Comparison of ENCODE assay signal across 21 cellular contexts in the genomic region with DNA sequence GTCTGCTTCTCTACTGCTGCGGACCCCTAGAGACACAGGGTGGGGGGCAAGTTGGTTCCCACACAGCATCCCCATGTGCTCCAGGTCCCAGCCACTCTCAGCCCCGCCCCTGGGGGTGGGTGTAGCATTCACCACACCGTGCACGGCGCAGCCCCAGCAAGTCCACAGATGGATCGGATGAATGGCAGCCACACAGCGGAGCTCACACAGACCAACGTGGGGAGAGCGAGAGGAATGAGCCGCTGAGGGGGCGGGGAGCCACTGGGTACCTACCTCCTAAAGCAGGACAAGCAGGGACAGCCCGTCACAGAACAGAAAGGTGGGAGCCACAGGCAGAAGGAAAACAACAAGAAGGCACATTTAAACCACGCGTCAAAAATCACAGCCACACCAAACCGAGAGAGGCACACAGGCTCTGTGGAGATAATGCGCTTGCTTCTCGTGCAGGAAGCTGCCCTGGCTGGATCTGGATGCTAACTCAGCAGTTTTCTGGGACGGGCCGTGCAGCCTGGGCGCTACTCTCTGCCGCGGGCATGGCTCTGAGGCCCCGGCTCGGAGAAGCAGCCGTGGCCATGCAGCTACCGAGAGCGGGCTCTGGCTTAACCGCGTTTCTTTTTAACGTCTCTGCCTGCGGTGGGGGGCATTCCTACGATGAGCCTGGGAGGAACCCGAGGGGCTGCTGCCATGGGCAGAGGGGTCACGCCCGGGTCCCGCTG.
A peak's percentile ranks its signal among the peaks of the same experiment; 100 is the strongest.
DNase-seq lines count a peak whose midpoint lies in the region; ATAC-seq, FAIRE-seq and TF ChIP-seq lines count a peak whose summit lies in the region.
"Had no signal": no experiment of that assay in that cellular context is flagged by ENCODE, and none has a peak within 500 bp of the region (broad histone marks: within the 10 kb centered on the region; RNA-seq: fewer than 3 reads in every experiment).

No MANE protein-coding gene starts in this region.

- no peak for TF ChIP-seq CTCF in WTC11 (IDR thresholded peaks at IDR 0.05)
- no peak for TF ChIP-seq CTCF in epithelial cell of proximal tubule (conservative IDR thresholded peaks at IDR 0.05; ENCODE audit: low read depth, low read length)

- H3K9me3 Mint-ChIP-seq in activated naive CD4-positive, alpha-beta T cell treated with anti-CD3 and anti-CD28 coated beads, Interleukin-2, amount 10 ng/mL, durations not matched to agents 7 days and 5 days = no peaks in the 10 kb centered on the region
- H3K9me3 Mint-ChIP-seq in WTC11 = no peaks in the 10 kb centered on the region
- H3K9me3 Mint-ChIP-seq in stimulated activated memory B cell treated with anti-CD40 and anti-IgM and Interleukin-4, amounts not matched to agents 10 μg/mL and 1 μg/mL and 100 μg/mL, for 72 hours = no peaks in the 10 kb centered on the region
- H3K9me3 Mint-ChIP-seq: naive B cell; T-helper 2 cell treated with Interferon-gamma antibody and Interleukin-4, amounts not matched to agents 5 μg/mL and 100 μg/mL, for 36 hours had no signal

- H3K27ac Mint-ChIP-seq in activated naive CD4-positive, alpha-beta T cell treated with anti-CD3 and anti-CD28 coated beads, Interleukin-2, amount 10 ng/mL, durations not matched to agents 7 days and 5 days = no peak overlapping the region
- peak overlapping the region; percentile 88 for H3K27ac Mint-ChIP-seq in WTC11
- H3K27ac Mint-ChIP-seq in stimulated activated memory B cell treated with anti-CD40 and anti-IgM and Interleukin-4, amounts not matched to agents 10 μg/mL and 1 μg/mL and 100 μg/mL, for 72 hours = no peak overlapping the region
- H3K27ac Mint-ChIP-seq: T-helper 2 cell treated with Interferon-gamma antibody and Interleukin-4, amounts not matched to agents 5 μg/mL and 100 μg/mL, for 36 hours had no signal

- H3K27me3 Mint-ChIP-seq in activated naive CD4-positive, alpha-beta T cell treated with anti-CD3 and anti-CD28 coated beads, Interleukin-2, amount 10 ng/mL, durations not matched to agents 7 days and 5 days = peaks cover 6% of the 10 kb centered on the region
- H3K27me3 Mint-ChIP-seq in WTC11 (ENCODE audit: low read depth) = no peaks in the 10 kb centered on the region
- H3K27me3 Mint-ChIP-seq in stimulated activated memory B cell treated with anti-CD40 and anti-IgM and Interleukin-4, amounts not matched to agents 10 μg/mL and 1 μg/mL and 100 μg/mL, for 72 hours = no peaks in the 10 kb centered on the region
- H3K27me3 Mint-ChIP-seq: naive B cell had no signal

- ATAC-seq in WTC11 (no peak), HG02588 (IDR thresholded peaks at IDR 0.05; ENCODE audit: unreplicated experiment) (no peak), GM21367 (IDR thresholded peaks at IDR 0.05; ENCODE audit: unreplicated experiment) (no peak)
- no peak for ATAC-seq in stimulated activated memory B cell treated with anti-CD40 and anti-IgM and Interleukin-4, amounts not matched to agents 10 μg/mL and 1 μg/mL and 100 μg/mL, for 72 hours

- CTCF ChIA-PET in activated naive CD4-positive, alpha-beta T cell treated with anti-CD3 and anti-CD28 coated beads, Interleukin-2, amount 10 ng/mL, durations not matched to agents 7 days and 5 days (lab: Charles Lee) = no interaction called here
- CTCF ChIA-PET in WTC11 (lab: Charles Lee) = interaction anchor here (1.8 to 2.7 kb wide), 2 partner anchors 10 kb away, joined by 5 to 17 read pairs; no protein-coding TSS in a partner anchor

- POLR2A ChIA-PET in WTC11 (lab: Charles Lee) = no interaction called here

- DNase-seq in activated naive CD4-positive, alpha-beta T cell treated with anti-CD3 and anti-CD28 coated beads, Interleukin-2, amount 10 ng/mL, durations not matched to agents 7 days and 5 days = no peak
- DNase-seq in activated naive CD4-positive, alpha-beta T cell treated with Interleukin-2 at 50 U/mL for 16 hours = no peak
- DNase-seq in WTC11 (ENCODE audit: low spot score) = no peak
- DNase-seq in epithelial cell of proximal tubule (ENCODE audit: low read depth) = no peak
- DNase-seq in GM12891 (ENCODE audit: insufficient read length, low spot score) = no peak
- DNase-seq: activated CD4-positive, alpha-beta T cell treated with anti-CD3 and anti-CD28 coated beads, Interleukin-2, amount 50 U/mL, for 48 hours; activated naive CD4-positive, alpha-beta T cell treated with anti-CD3 and anti-CD28 coated beads, Interleukin-2, amount 50 U/mL, for 16 hours; activated T-cell treated with anti-CD3 and anti-CD28 coated beads for 4 hours; KG1; mesendoderm; naive B cell; NCI-H1694; NCI-H69 had no signal

- TF ChIP-seq POLR2A in GM12891 (IDR thresholded peaks at IDR 0.05; ENCODE audit: low read depth, low read length) = no peak

- H3K36me3 Mint-ChIP-seq in activated naive CD4-positive, alpha-beta T cell treated with anti-CD3 and anti-CD28 coated beads, Interleukin-2, amount 10 ng/mL, durations not matched to agents 7 days and 5 days = no peaks in the 10 kb centered on the region
- 0 out of 2 replicates have a peak, but pooled peaks cover 3% of the 10 kb centered on the region for H3K36me3 Mint-ChIP-seq in WTC11
- H3K36me3 Mint-ChIP-seq in stimulated activated memory B cell treated with anti-CD40 and anti-IgM and Interleukin-4, amounts not matched to agents 10 μg/mL and 1 μg/mL and 100 μg/mL, for 72 hours = peaks cover 11% of the 10 kb centered on the region

- H3K4me3 Mint-ChIP-seq in activated naive CD4-positive, alpha-beta T cell treated with anti-CD3 and anti-CD28 coated beads, Interleukin-2, amount 10 ng/mL, durations not matched to agents 7 days and 5 days = peak overlapping the region; percentile 45
- H3K4me3 Mint-ChIP-seq in WTC11 = no peak overlapping the region
- H3K4me3 Mint-ChIP-seq in stimulated activated memory B cell treated with anti-CD40 and anti-IgM and Interleukin-4, amounts not matched to agents 10 μg/mL and 1 μg/mL and 100 μg/mL, for 72 hours = peak overlapping the region; percentile 18

- FAIRE-seq in GM12891 (lab: Jason Lieb, UNC) = no peak
- FAIRE-seq: G401.6, GM18507, keratinocyte had no signal

- peak overlapping the region; percentile 24 for H3K4me3 ChIP-seq in epithelial cell of proximal tubule (ENCODE audit: low read depth, low read length)
- H3K4me3 ChIP-seq: SK-N-MC had no signal

- H3K4me1 Mint-ChIP-seq in activated naive CD4-positive, alpha-beta T cell treated with anti-CD3 and anti-CD28 coated beads, Interleukin-2, amount 10 ng/mL, durations not matched to agents 7 days and 5 days = no peaks in the 10 kb centered on the region
- H3K4me1 Mint-ChIP-seq in WTC11 = peaks cover 28% of the 10 kb centered on the region
- peaks cover 14% of the 10 kb centered on the region for H3K4me1 Mint-ChIP-seq in stimulated activated memory B cell treated with anti-CD40 and anti-IgM and Interleukin-4, amounts not matched to agents 10 μg/mL and 1 μg/mL and 100 μg/mL, for 72 hours

TF ChIP-seq in WTC11, 78 proteins besides CTCF, POLR2A, EP300 and RAD21 (continues in another document):
- TF ChIP-seq NR1H2 (CRISPR knock-in tag; IDR thresholded peaks at IDR 0.05) (no peak), SP1 (CRISPR knock-in tag; conservative IDR thresholded peaks at IDR 0.05) (no peak), CBFB (CRISPR knock-in tag; IDR thresholded peaks at IDR 0.05; ENCODE audit: low read depth) (no peak), JAZF1 (CRISPR knock-in tag; IDR thresholded peaks at IDR 0.05) (no peak), RORB (CRISPR knock-in tag; IDR thresholded peaks at IDR 0.05) (no peak), ZNF425 (CRISPR knock-in tag; conservative IDR thresholded peaks at IDR 0.05) (no peak)

TF ChIP-seq in GM12891, 5 proteins besides CTCF, POLR2A, EP300 and RAD21:
- TF ChIP-seq PAX5 (IDR thresholded peaks at IDR 0.05; ENCODE audit: insufficient read depth, low read length, severe bottlenecking) = no peak
- no peak for TF ChIP-seq TAF1 (IDR thresholded peaks at IDR 0.05; ENCODE audit: low read depth, low read length)
- no peak for TF ChIP-seq POLR2AphosphoS5 (IDR thresholded peaks at IDR 0.05; ENCODE audit: low read depth, low read length)
- TF ChIP-seq SPI1 (IDR thresholded peaks at IDR 0.05; ENCODE audit: low read depth, low read length) = no peak
- no peak for TF ChIP-seq POU2F2 (IDR thresholded peaks at IDR 0.05; ENCODE audit: low read depth, low read length)
